1 cellular context compared by ENCODE assay signal in genomic region chr7:39184387-39184786, GRCh38.
TF ChIP-seq lines count a peak whose summit lies in the region.

No MANE protein-coding gene starts in this region.

TF ChIP-seq in HEK293, 187 proteins besides CTCF, POLR2A, EP300 and RAD21 (continued from another document):
- peak; percentile 36; the same call in 1 of the 2 replicates for TF ChIP-seq ZNF692 (tag by site-specific recombination; IDR thresholded peaks at IDR 0.05)
- no peak for TF ChIP-seq ZNF555 (tag by site-specific recombination; conservative IDR thresholded peaks at IDR 0.05)
- no peak for TF ChIP-seq ZNF510 (tag by site-specific recombination; IDR thresholded peaks at IDR 0.05; ENCODE audit: insufficient replicate concordance)
- no peak for TF ChIP-seq ZNF610 (tag by site-specific recombination; IDR thresholded peaks at IDR 0.05; ENCODE audit: borderline replicate concordance)
- TF ChIP-seq ZNF121 (tag by site-specific recombination; IDR thresholded peaks at IDR 0.05) = no peak
- TF ChIP-seq ZNF239 (tag by site-specific recombination; IDR thresholded peaks at IDR 0.05) = no peak
- TF ChIP-seq, protein P1, sequence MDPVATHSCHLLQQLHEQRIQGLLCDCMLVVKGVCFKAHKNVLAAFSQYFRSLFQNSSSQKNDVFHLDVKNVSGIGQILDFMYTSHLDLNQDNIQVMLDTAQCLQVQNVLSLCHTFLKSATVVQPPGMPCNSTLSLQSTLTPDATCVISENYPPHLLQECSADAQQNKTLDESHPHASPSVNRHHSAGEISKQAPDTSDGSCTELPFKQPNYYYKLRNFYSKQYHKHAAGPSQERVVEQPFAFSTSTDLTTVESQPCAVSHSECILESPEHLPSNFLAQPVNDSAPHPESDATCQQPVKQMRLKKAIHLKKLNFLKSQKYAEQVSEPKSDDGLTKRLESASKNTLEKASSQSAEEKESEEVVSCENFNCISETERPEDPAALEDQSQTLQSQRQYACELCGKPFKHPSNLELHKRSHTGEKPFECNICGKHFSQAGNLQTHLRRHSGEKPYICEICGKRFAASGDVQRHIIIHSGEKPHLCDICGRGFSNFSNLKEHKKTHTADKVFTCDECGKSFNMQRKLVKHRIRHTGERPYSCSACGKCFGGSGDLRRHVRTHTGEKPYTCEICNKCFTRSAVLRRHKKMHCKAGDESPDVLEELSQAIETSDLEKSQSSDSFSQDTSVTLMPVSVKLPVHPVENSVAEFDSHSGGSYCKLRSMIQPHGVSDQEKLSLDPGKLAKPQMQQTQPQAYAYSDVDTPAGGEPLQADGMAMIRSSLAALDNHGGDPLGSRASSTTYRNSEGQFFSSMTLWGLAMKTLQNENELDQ (tag by site-specific recombination; IDR thresholded peaks at IDR 0.05; ENCODE audit: low read depth) = no peak
- TF ChIP-seq ZNF37A (tag by site-specific recombination; IDR thresholded peaks at IDR 0.05) = no peak
